ENCODE assay signal across 8 cellular contexts in genomic region chr1:219460561-219461511, GRCh38.
DNase-seq lines count a peak whose midpoint lies in the region; ATAC-seq, FAIRE-seq and TF ChIP-seq lines count a peak whose summit lies in the region.

No MANE protein-coding gene starts in this region.

- DNase-seq in AG04450 (ENCODE audit: low read depth, low spot score) (peak; percentile 43), astrocyte (ENCODE audit: low read depth) (peak; percentile 9), activated T-cell treated with anti-CD3 and anti-CD28 coated beads for 4 hours (no peak), colonic mucosa (no peak), NCI-H2029 (lab: John Stamatoyannopoulos, UW) (no peak)

- H3K4me3 Mint-ChIP-seq in astrocyte (ENCODE audit: unreplicated experiment): no peak overlapping the region

- intact Hi-C loops in colonic mucosa (cut with DNase I): no loop called here

- H3K9me3 Mint-ChIP-seq in astrocyte (ENCODE audit: unreplicated experiment): peaks cover 2% of the 10 kb centered on the region

- peak; percentile 29 for TF ChIP-seq POLR2A in GM19193 (IDR thresholded peaks at IDR 0.05; ENCODE audit: extremely low read depth, insufficient read depth, insufficient read length)

- TF ChIP-seq CTCF in AG04450 (IDR thresholded peaks at IDR 0.05; ENCODE audit: low read depth, low read length): no peak
- TF ChIP-seq CTCF in astrocyte (IDR thresholded peaks at IDR 0.05; ENCODE audit: insufficient read depth, low read depth, low read length): no peak
- TF ChIP-seq CTCF in colonic mucosa (IDR thresholded peaks at IDR 0.05): no peak

- H3K4me3 ChIP-seq in AG04450 (ENCODE audit: low read depth, low read length) (no peak overlapping the region), astrocyte (ENCODE audit: insufficient read depth, low read depth, low read length) (no peak overlapping the region), urinary bladder (ENCODE audit: low read depth, low read length) (no peak overlapping the region), colonic mucosa (no peak overlapping the region)

- H3K36me3 ChIP-seq in astrocyte (ENCODE audit: insufficient read depth, low read length): no peaks in the 10 kb centered on the region
- H3K36me3 ChIP-seq in urinary bladder (ENCODE audit: insufficient read depth): no peaks in the 10 kb centered on the region
- H3K36me3 ChIP-seq in colonic mucosa: no peaks in the 10 kb centered on the region

- CTCF ChIA-PET in AG04450 (lab: Charles Lee): no interaction called here

- peak; percentile 73 for ATAC-seq in HG03108 (IDR thresholded peaks at IDR 0.05; ENCODE audit: unreplicated experiment)

- no peak overlapping the region for H3K4me2 ChIP-seq in astrocyte (ENCODE audit: low read length)

- H3K4me1 ChIP-seq in astrocyte (ENCODE audit: insufficient read depth, low read length): no peaks in the 10 kb centered on the region
- H3K4me1 ChIP-seq in urinary bladder (ENCODE audit: insufficient read depth): peaks cover 2% of the 10 kb centered on the region
- H3K4me1 ChIP-seq in colonic mucosa: no peaks in the 10 kb centered on the region

- H3K27me3 Mint-ChIP-seq in astrocyte (ENCODE audit: low read depth, unreplicated experiment): no peaks in the 10 kb centered on the region

- H3K9ac ChIP-seq in astrocyte (ENCODE audit: low read length) (no peak overlapping the region), colonic mucosa (ENCODE audit: low read depth in 2 of 2, low read length in 2 of 2) (no peak overlapping the region)

- no peak overlapping the region for H2AFZ ChIP-seq in astrocyte (ENCODE audit: low read depth, low read length)

- H3K27ac ChIP-seq in AG04450 (ENCODE audit: low read depth, low read length): no peak overlapping the region
- no peak overlapping the region for H3K27ac ChIP-seq in astrocyte (ENCODE audit: low read depth, low read length)
- peak overlapping the region; percentile 45 for H3K27ac ChIP-seq in urinary bladder (ENCODE audit: low read depth)
- no peak overlapping the region for H3K27ac ChIP-seq in colonic mucosa

- H3K36me3 Mint-ChIP-seq in astrocyte (ENCODE audit: low read depth, unreplicated experiment): no peaks in the 10 kb centered on the region

- H4K20me1 ChIP-seq in astrocyte (ENCODE audit: insufficient read depth, low read length): no peaks in the 10 kb centered on the region

- H3K27ac Mint-ChIP-seq in astrocyte (ENCODE audit: unreplicated experiment): no peak overlapping the region

- H3K4me1 Mint-ChIP-seq in astrocyte (ENCODE audit: low read depth, unreplicated experiment): peaks cover 3% of the 10 kb centered on the region

- 63% methylated on average over 8 of the region's 8 CpGs for WGBS in urinary bladder

- no peaks in the 10 kb centered on the region for H3K79me2 ChIP-seq in astrocyte (ENCODE audit: insufficient read depth, low read length)

- no peak for FAIRE-seq in astrocyte (lab: Jason Lieb, UNC)

- H3K9me3 ChIP-seq in AG04450 (ENCODE audit: control insufficient read depth, insufficient read depth, low read length) (no peaks in the 10 kb centered on the region), astrocyte (ENCODE audit: insufficient read depth, low read depth, low read length) (no peaks in the 10 kb centered on the region), colonic mucosa (no peaks in the 10 kb centered on the region)

- POLR2A ChIA-PET in AG04450 (lab: Yijun Ruan, JAX): no interaction called here

- H3K27me3 ChIP-seq in AG04450 (ENCODE audit: control insufficient read depth, insufficient read depth, low read length): no peaks in the 10 kb centered on the region
- H3K27me3 ChIP-seq in astrocyte (ENCODE audit: insufficient read depth, low read length): no peaks in the 10 kb centered on the region
- no peaks in the 10 kb centered on the region for H3K27me3 ChIP-seq in colonic mucosa

Comparison
In these comparisons a context has a peak if more than half of its experiments do, and no peak if none do; other contexts are left out.
1. DNase-seq: peak in AG04450 (single experiment) and astrocyte (single experiment); none in activated T-cell treated with anti-CD3 and anti-CD28 coated beads for 4 hours (single experiment), colonic mucosa (single experiment) and NCI-H2029 (single experiment).